In the genomic region with DNA sequence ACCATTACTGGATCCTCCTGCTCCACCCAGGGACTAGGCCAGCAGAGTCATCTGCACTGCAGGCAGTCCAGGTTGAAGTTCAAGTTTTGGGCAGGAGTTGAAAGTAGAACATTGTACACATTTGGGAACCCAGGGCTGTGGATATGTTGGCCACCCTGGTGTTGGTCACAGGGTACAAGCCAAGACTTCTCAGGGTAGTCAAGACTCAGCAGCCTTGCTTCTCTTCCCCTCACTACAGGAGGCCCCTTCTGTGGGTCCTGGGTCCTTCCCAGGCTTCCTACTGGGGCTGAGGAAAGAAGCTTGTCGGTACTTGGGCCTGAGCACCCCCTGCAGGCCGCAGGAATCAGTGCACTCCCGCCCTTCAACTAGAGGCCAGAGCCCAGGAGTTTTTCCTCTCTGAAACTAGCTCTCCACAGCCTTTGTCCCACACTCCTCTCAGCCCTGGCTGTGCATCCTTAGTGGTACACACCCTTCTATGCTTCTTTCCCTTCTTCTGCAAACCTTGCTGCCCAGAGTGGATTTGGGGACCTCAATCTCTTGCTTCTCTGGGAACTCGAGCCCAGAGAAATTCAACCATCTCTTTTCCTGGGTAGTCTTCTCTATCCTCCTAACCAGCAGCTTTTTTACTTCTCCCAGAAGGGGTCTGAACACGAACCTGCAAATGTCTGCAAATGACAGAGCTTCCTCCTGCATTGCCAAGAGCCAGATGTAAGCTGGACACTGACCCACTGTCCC, we compare ENCODE assay signal across 9 cellular contexts. TPM values are rescaled to one million over a fixed set of nuclear protein-coding genes. Genes with fewer than 3 reads are reported as not detected.
A peak's percentile ranks its signal among the peaks of the same experiment; 100 is the strongest.
DNase-seq lines count a peak whose midpoint lies in the region; TF ChIP-seq lines count a peak whose summit lies in the region.
"Had no signal": no experiment of that assay in that cellular context is flagged by ENCODE, and none has a peak within 500 bp of the region (broad histone marks: within the 10 kb centered on the region; RNA-seq: fewer than 3 reads in every experiment).

No MANE protein-coding gene starts in this region.

- H4K91ac ChIP-seq in mesenchymal stem cell (ENCODE audit: low read length): no peak overlapping the region

- H3K27ac ChIP-seq in dorsolateral prefrontal cortex (peak overlapping the region in 10 of 59 donors; percentile 0 to 66 (median 21)), mesenchymal stem cell (ENCODE audit: low read length, poor library complexity, severe bottlenecking) (no peak overlapping the region)
- H3K27ac ChIP-seq: BLaER1 had no signal

- no peak overlapping the region for H3K4me2 ChIP-seq in mesenchymal stem cell (ENCODE audit: low read length, poor library complexity, severe bottlenecking)
- H3K4me2 ChIP-seq: BLaER1 had no signal

- no peak overlapping the region for H2AFZ ChIP-seq in mesenchymal stem cell (ENCODE audit: low read depth, low read length)

- H2BK5ac ChIP-seq in mesenchymal stem cell (ENCODE audit: low read depth, low read length, poor library complexity, severe bottlenecking): no peak overlapping the region

- H3K9me3 ChIP-seq in mesenchymal stem cell (ENCODE audit: control insufficient read depth, low read length): no peaks in the 10 kb centered on the region
- H3K9me3 ChIP-seq: BLaER1 had no signal

- no peaks in the 10 kb centered on the region for H3K27me3 ChIP-seq in dorsolateral prefrontal cortex
- H3K27me3 ChIP-seq in mesenchymal stem cell (ENCODE audit: control insufficient read depth in 1 of 2, insufficient read depth in 1 of 2, low read length in 2 of 2): no peaks in the 10 kb centered on the region
- H3K27me3 ChIP-seq: BLaER1 had no signal

- WGBS in mesenchymal stem cell: 31% methylated on average over 5 of the region's 5 CpGs

- H3K4ac ChIP-seq in mesenchymal stem cell (ENCODE audit: low read depth in 1 of 2, low read length in 2 of 2): no peak overlapping the region

- no peak overlapping the region for H2BK12ac ChIP-seq in mesenchymal stem cell (ENCODE audit: low read length in 2 of 2)

- H2BK15ac ChIP-seq in mesenchymal stem cell (ENCODE audit: low read depth, poor library complexity, severe bottlenecking): no peak overlapping the region

- H3K27me3 Mint-ChIP-seq in HFFc6 (ENCODE audit: insufficient read depth): no peaks in the 10 kb centered on the region

- intact Hi-C loops in dorsolateral prefrontal cortex (cut with DNase I): loop anchor here (1.0 to 5.0 kb wide), 3 partner anchors 64 to 65 kb away; no protein-coding TSS in a partner anchor

- TF ChIP-seq CTCF in HFFc6 (IDR thresholded peaks at IDR 0.05) (peak; percentile 88), dorsolateral prefrontal cortex (IDR thresholded peaks at IDR 0.05 in 54 of 56, conservative IDR thresholded peaks at IDR 0.05 in 2 of 56; ENCODE audit: low read depth in 1 of 56, partially characterized antibody in 56 of 56) (peak; percentile 68 to 96 (median 90))

- no peaks in the 10 kb centered on the region for H3K9me3 Mint-ChIP-seq in HFFc6

- peaks cover 4 to 19% of the 10 kb centered on the region in 2 experiments for H3K36me3 ChIP-seq in mesenchymal stem cell (ENCODE audit: control insufficient read depth in 1 of 2, insufficient read depth in 2 of 2, low read depth in 1 of 2, low read length in 2 of 2)
- H3K36me3 ChIP-seq: BLaER1 had no signal

- no peak overlapping the region for H2AK5ac ChIP-seq in mesenchymal stem cell (ENCODE audit: low read length, severe bottlenecking)

- no peak overlapping the region for H3K23ac ChIP-seq in mesenchymal stem cell (ENCODE audit: low read length in 2 of 2)

- DNase-seq in NCI-H1417 (lab: John Stamatoyannopoulos, UW) (peak; percentile 6 to 47 (median 47)), NCI-H1417 treated with DMSO at 0.1 percent for 48 hours (lab: John Stamatoyannopoulos, UW) (no peak), HFFc6 (peak; percentile 38), NCI-H146 treated with DMSO at 0.1 percent for 48 hours (lab: John Stamatoyannopoulos, UW; ENCODE audit: unreplicated experiment) (peak; percentile 25), dorsolateral prefrontal cortex (peak; percentile 55 to 83 (median 68)), mesenchymal stem cell (peak; percentile 65)
- peak; percentile 64 for DNase-seq in activated CD4-positive, alpha-beta T cell treated with anti-CD3 and anti-CD28 coated beads for 48 hours
- DNase-seq in stimulated activated CD8-positive, alpha-beta memory T cell treated with anti-CD3 and anti-CD28 coated beads, Interleukin-2, amount 100 ng/mL, for 48 hours (ENCODE audit: low read depth in 2 of 2): peak; percentile 27 to 37

- H3K4me1 Mint-ChIP-seq in HFFc6 (ENCODE audit: low read depth): no peaks in the 10 kb centered on the region

- no peaks in the 10 kb centered on the region for H3K4me1 ChIP-seq in mesenchymal stem cell (ENCODE audit: control insufficient read depth, insufficient read depth, low read depth, low read length)

- no peak overlapping the region for H3K27ac Mint-ChIP-seq in HFFc6

- no peaks in the 10 kb centered on the region for H3K79me1 ChIP-seq in mesenchymal stem cell (replicated peaks; ENCODE audit: low read length, poor library complexity, severe bottlenecking)

- H3K36me3 Mint-ChIP-seq in HFFc6 (ENCODE audit: low read depth): no peaks in the 10 kb centered on the region

- no peak overlapping the region for H4K8ac ChIP-seq in mesenchymal stem cell (ENCODE audit: low read length)

- H2BK120ac ChIP-seq in mesenchymal stem cell (ENCODE audit: low read depth, low read length): no peak overlapping the region

- H3K18ac ChIP-seq in mesenchymal stem cell (ENCODE audit: low read depth in 1 of 2, low read length in 2 of 2): no peak overlapping the region

- H3K4me3 ChIP-seq in dorsolateral prefrontal cortex (no peak overlapping the region), mesenchymal stem cell (ENCODE audit: insufficient read depth in 1 of 2, low read depth in 1 of 2, low read length in 2 of 2) (no peak overlapping the region)
- H3K4me3 ChIP-seq: BLaER1 had no signal

- no peak overlapping the region for H3K4me3 Mint-ChIP-seq in HFFc6

- no peak overlapping the region for H3K14ac ChIP-seq in mesenchymal stem cell (ENCODE audit: low read length in 2 of 2)

- H3K9ac ChIP-seq in mesenchymal stem cell (ENCODE audit: low read length): peak overlapping the region; percentile 35
- H3K9ac ChIP-seq: BLaER1 had no signal

RNA-seq across cellular contexts. Expression of a gene that starts 2.6 kb away (rescaled TPM):
- under 1 TPM; 0.29 to 0.76 (median 0.55) TPM for total RNA-seq in HFFc6 (2021; fragmentation: NEBNext Ultra II Directional; extraction: Animal tissue kit (Norgen Biotek cat#: 25700))
- total RNA-seq in dorsolateral prefrontal cortex: 10 to 100 TPM in 1 of 120 experiments, 1 to 10 TPM in 102, under 1 TPM in 13, not detected in 4; 0.59 to 18.6 (median 2.3) TPM
- polyA plus RNA-seq in mesenchymal stem cell (2013, experiment 1 of 2): 0.43 TPM
- polyA plus RNA-seq in mesenchymal stem cell (2013, experiment 2 of 2): 0.41 TPM

RNA-seq across cellular contexts. Expression of a gene that starts 24.5 kb away (rescaled TPM):
- 10 to 100 TPM; 32.3 to 38.7 (median 35.4) TPM for total RNA-seq in HFFc6 (2021; fragmentation: NEBNext Ultra II Directional; extraction: Animal tissue kit (Norgen Biotek cat#: 25700))
- 100 to 1,000 TPM; 235 to 475 (median 368) TPM for total RNA-seq in dorsolateral prefrontal cortex
- polyA plus RNA-seq in mesenchymal stem cell (2013, experiment 1 of 2): 21.2 TPM
- 19.9 TPM for polyA plus RNA-seq in mesenchymal stem cell (2013, experiment 2 of 2)

RNA-seq across cellular contexts. Expression of a gene that starts 30.3 kb away (rescaled TPM):
- total RNA-seq in HFFc6 (2021; fragmentation: NEBNext Ultra II Directional; extraction: Animal tissue kit (Norgen Biotek cat#: 25700)): 10 to 100 TPM; 14.3 to 19.1 (median 17.4) TPM
- 10 to 100 TPM; 35.0 to 77.7 (median 55.7) TPM for total RNA-seq in dorsolateral prefrontal cortex
- polyA plus RNA-seq in mesenchymal stem cell (2013, experiment 1 of 2): 16.3 TPM
- 14.9 TPM for polyA plus RNA-seq in mesenchymal stem cell (2013, experiment 2 of 2)

RNA-seq across cellular contexts. Expression of a gene that starts 37.7 kb away (rescaled TPM):
- 10 to 100 TPM; 60.9 to 72.4 (median 67.7) TPM for total RNA-seq in HFFc6 (2021; fragmentation: NEBNext Ultra II Directional; extraction: Animal tissue kit (Norgen Biotek cat#: 25700))
- 10 to 100 TPM; 36.5 to 66.3 (median 51.4) TPM for total RNA-seq in dorsolateral prefrontal cortex
- 47.6 TPM for polyA plus RNA-seq in mesenchymal stem cell (2013, experiment 1 of 2)
- polyA plus RNA-seq in mesenchymal stem cell (2013, experiment 2 of 2): 46.2 TPM

RNA-seq across cellular contexts. Expression of a gene that starts 37.9 kb away (rescaled TPM):
- total RNA-seq in HFFc6 (2021; fragmentation: NEBNext Ultra II Directional; extraction: Animal tissue kit (Norgen Biotek cat#: 25700)): 10 to 100 TPM; 29.0 to 39.3 (median 31.0) TPM
- total RNA-seq in dorsolateral prefrontal cortex: 10 to 100 TPM; 39.2 to 73.5 (median 47.7) TPM
- 44.6 TPM for polyA plus RNA-seq in mesenchymal stem cell (2013, experiment 1 of 2)
- polyA plus RNA-seq in mesenchymal stem cell (2013, experiment 2 of 2): 48.4 TPM

Comparison
In these comparisons a context has a peak if more than half of its experiments do, and no peak if none do; other contexts are left out.
1. RNA of a gene that starts 24.5 kb away (total RNA-seq): 235 to 475 TPM in dorsolateral prefrontal cortex; 32.3 to 38.7 TPM in HFFc6; every median in the first group is over 4 times any median in the second.